In genomic region chr5:78377718-78378105, GRCh38 we compare ENCODE assay signal across 23 cellular contexts.
"Had no signal": no experiment of that assay in that cellular context is flagged by ENCODE, and none has a peak within 500 bp of the region (broad histone marks: within the 10 kb centered on the region; RNA-seq: fewer than 3 reads in every experiment).

No MANE protein-coding gene starts in this region.

- H3K4me3 ChIP-seq: gastroesophageal sphincter, lung, ovary, prostate gland, testis, vagina had no signal

- H3K4me1 ChIP-seq: prostate gland had no signal

- H3K27me3 ChIP-seq: gastroesophageal sphincter, ovary, testis, vagina had no signal

- ATAC-seq: activated naive CD8-positive, alpha-beta T cell treated with anti-CD3 and anti-CD28 coated beads, Interleukin-2, amount 50 U/mL, for 24 hours; esophagus mucosa; left colon; natural killer cell treated with Interleukin-12 subunit alpha and Interleukin-12 subunit beta and Interleukin-15 and Interleukin-18, amount 100 ng/mL, for 72 hours; stimulated activated naive B cell treated with anti-CD40 and anti-IgM and Interleukin-4, amounts not matched to agents 10 μg/mL and 1 μg/mL and 100 μg/mL, for 72 hours had no signal

- H3K27ac ChIP-seq: ovary, prostate gland, testis, vagina, VCaP had no signal

- H3K36me3 ChIP-seq: gastroesophageal sphincter, ovary, prostate gland, vagina had no signal

- DNase-seq: activated CD4-positive, alpha-beta memory T cell treated with anti-CD3 and anti-CD28 coated beads, Interleukin-2, amount 10 ng/mL, durations not matched to agents 7 days and 5 days; activated CD4-positive, alpha-beta T cell treated with anti-CD3 and anti-CD28 coated beads, Interleukin-2, amount 10 ng/mL, durations not matched to agents 24 days and 14 days; activated gamma-delta T cell; activated naive CD4-positive, alpha-beta T cell treated with anti-CD3 and anti-CD28 coated beads, Interleukin-2, amount 50 U/mL, for 16 hours; activated naive CD8-positive, alpha-beta T cell treated with anti-CD3 and anti-CD28 coated beads, Interleukin-2, amount 50 U/mL, for 24 hours; central memory CD4-positive, alpha-beta T cell; effector memory CD4-positive, alpha-beta T cell; left colon; ovary; stimulated activated CD4-positive, alpha-beta T cell treated with anti-CD3 and anti-CD28 coated beads, Interleukin-2, amount 100 ng/mL, for 48 hours; stimulated activated CD8-positive, alpha-beta memory T cell treated with anti-CD3 and anti-CD28 coated beads, Interleukin-4, amount 100 ng/mL, for 48 hours; stimulated activated naive B cell treated with anti-CD40 and anti-IgM and Interleukin-4, amounts not matched to agents 10 μg/mL and 1 μg/mL and 100 μg/mL, for 72 hours; testis had no signal

- H3K36me3 Mint-ChIP-seq: natural killer cell treated with Interleukin-12 subunit alpha and Interleukin-12 subunit beta and Interleukin-15 and Interleukin-18, amount 100 ng/mL, for 72 hours had no signal

- H3K27ac Mint-ChIP-seq: activated CD4-positive, alpha-beta memory T cell treated with anti-CD3 and anti-CD28 coated beads, Interleukin-2, amount 10 ng/mL, durations not matched to agents 7 days and 5 days; activated CD4-positive, alpha-beta T cell treated with anti-CD3 and anti-CD28 coated beads, Interleukin-2, amount 10 ng/mL, durations not matched to agents 24 days and 14 days; activated naive CD8-positive, alpha-beta T cell treated with anti-CD3 and anti-CD28 coated beads, Interleukin-2, amount 50 U/mL, for 24 hours; activated T-helper 1 cell treated with anti-CD3 and anti-CD28 coated beads, Interleukin-12 subunit alpha, Interleukin-12 subunit beta, Interleukin-2, Interleukin-4 antibody, amounts not matched to agents 30 ng/mL and 10 ng/mL and 1 ng/mL, durations not matched to agents 14 hours and 24 hours and 36 hours; brain; natural killer cell treated with Interleukin-12 subunit alpha and Interleukin-12 subunit beta and Interleukin-15 and Interleukin-18, amount 100 ng/mL, for 72 hours; stimulated activated naive B cell treated with anti-CD40 and anti-IgM and Interleukin-4, amounts not matched to agents 10 μg/mL and 1 μg/mL and 100 μg/mL, for 72 hours; type B pancreatic cell had no signal

- H3K27me3 Mint-ChIP-seq: activated CD4-positive, alpha-beta memory T cell treated with anti-CD3 and anti-CD28 coated beads, Interleukin-2, amount 10 ng/mL, durations not matched to agents 7 days and 5 days; activated CD4-positive, alpha-beta T cell treated with anti-CD3 and anti-CD28 coated beads, Interleukin-2, amount 10 ng/mL, durations not matched to agents 24 days and 14 days; activated naive CD8-positive, alpha-beta T cell treated with anti-CD3 and anti-CD28 coated beads, Interleukin-2, amount 50 U/mL, for 24 hours; brain; natural killer cell treated with Interleukin-12 subunit alpha and Interleukin-12 subunit beta and Interleukin-15 and Interleukin-18, amount 100 ng/mL, for 72 hours; stimulated activated naive B cell treated with anti-CD40 and anti-IgM and Interleukin-4, amounts not matched to agents 10 μg/mL and 1 μg/mL and 100 μg/mL, for 72 hours; type B pancreatic cell had no signal

- H3K4me3 Mint-ChIP-seq: activated CD4-positive, alpha-beta memory T cell treated with anti-CD3 and anti-CD28 coated beads, Interleukin-2, amount 10 ng/mL, durations not matched to agents 7 days and 5 days; activated CD4-positive, alpha-beta T cell treated with anti-CD3 and anti-CD28 coated beads, Interleukin-2, amount 10 ng/mL, durations not matched to agents 24 days and 14 days; activated naive CD8-positive, alpha-beta T cell treated with anti-CD3 and anti-CD28 coated beads, Interleukin-2, amount 50 U/mL, for 24 hours; activated T-helper 1 cell treated with anti-CD3 and anti-CD28 coated beads, Interleukin-12 subunit alpha, Interleukin-12 subunit beta, Interleukin-2, Interleukin-4 antibody, amounts not matched to agents 30 ng/mL and 10 ng/mL and 1 ng/mL, durations not matched to agents 14 hours and 24 hours and 36 hours; brain; natural killer cell treated with Interleukin-12 subunit alpha and Interleukin-12 subunit beta and Interleukin-15 and Interleukin-18, amount 100 ng/mL, for 72 hours; stimulated activated naive B cell treated with anti-CD40 and anti-IgM and Interleukin-4, amounts not matched to agents 10 μg/mL and 1 μg/mL and 100 μg/mL, for 72 hours; type B pancreatic cell had no signal

- H3K9me3 ChIP-seq: gastroesophageal sphincter, ovary, prostate gland, testis, vagina had no signal

- H3K9me3 Mint-ChIP-seq: activated CD4-positive, alpha-beta memory T cell treated with anti-CD3 and anti-CD28 coated beads, Interleukin-2, amount 10 ng/mL, durations not matched to agents 7 days and 5 days; activated CD4-positive, alpha-beta T cell treated with anti-CD3 and anti-CD28 coated beads, Interleukin-2, amount 10 ng/mL, durations not matched to agents 24 days and 14 days; activated naive CD8-positive, alpha-beta T cell treated with anti-CD3 and anti-CD28 coated beads, Interleukin-2, amount 50 U/mL, for 24 hours; natural killer cell treated with Interleukin-12 subunit alpha and Interleukin-12 subunit beta and Interleukin-15 and Interleukin-18, amount 100 ng/mL, for 72 hours; stimulated activated naive B cell treated with anti-CD40 and anti-IgM and Interleukin-4, amounts not matched to agents 10 μg/mL and 1 μg/mL and 100 μg/mL, for 72 hours; type B pancreatic cell had no signal
